ENCODE assay signal across 1 cellular context in genomic region chr13:113414335-113414734, GRCh38.
TF ChIP-seq lines count a peak whose summit lies in the region.

No MANE protein-coding gene starts in this region.

TF ChIP-seq in HepG2, 621 proteins besides CTCF, POLR2A, EP300 and RAD21:
- TF ChIP-seq ZNF777 (CRISPR knock-in tag; IDR thresholded peaks at IDR 0.05) = no peak
- no peak for TF ChIP-seq SNAPC4 (CRISPR knock-in tag; IDR thresholded peaks at IDR 0.05)
- TF ChIP-seq BATF2 (CRISPR knock-in tag; IDR thresholded peaks at IDR 0.05) = no peak
- TF ChIP-seq SALL2 (CRISPR knock-in tag; IDR thresholded peaks at IDR 0.05) = no peak
- no peak for TF ChIP-seq E2F1 (CRISPR knock-in tag; IDR thresholded peaks at IDR 0.05)
- no peak for TF ChIP-seq SMARCC2 (IDR thresholded peaks at IDR 0.05)
- TF ChIP-seq GPBP1L1 (CRISPR knock-in tag; IDR thresholded peaks at IDR 0.05) = no peak
